12 cellular contexts compared by ENCODE assay signal in the genomic region with DNA sequence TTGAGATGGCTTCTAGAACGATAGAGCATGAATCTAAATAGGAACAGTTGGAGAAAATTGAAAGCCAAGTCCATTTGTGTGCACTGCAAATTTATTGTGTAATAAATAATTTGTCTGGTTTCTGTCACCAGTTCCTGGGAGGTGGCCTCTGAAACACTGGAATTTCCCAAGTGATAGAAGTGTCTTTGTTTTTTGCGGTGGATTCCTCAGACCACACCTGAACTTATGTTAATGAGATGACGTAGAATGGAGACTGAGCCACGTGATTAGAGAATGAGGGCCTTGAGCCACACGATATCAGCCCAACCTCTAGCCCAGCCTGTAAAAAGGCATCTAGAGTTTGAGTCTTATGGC.
DNase-seq lines count a peak whose midpoint lies in the region; TF ChIP-seq lines count a peak whose summit lies in the region.
"Had no signal": no experiment of that assay in that cellular context is flagged by ENCODE, and none has a peak within 500 bp of the region (broad histone marks: within the 10 kb centered on the region; RNA-seq: fewer than 3 reads in every experiment).

No MANE protein-coding gene starts in this region.

- WGBS in stomach, 5 donors: 60 to 73% (median 68%) methylated on average over 5 of the region's 5 CpGs

- H3K9me3 ChIP-seq in left ventricle myocardium inferior (replicated peaks) (no peaks in the 10 kb centered on the region), right atrium auricular region (no peaks in the 10 kb centered on the region), stomach (no peaks in the 10 kb centered on the region)
- H3K9me3 ChIP-seq: HAP-1 had no signal

- DNase-seq in left ventricle myocardium inferior (no peak), right atrium auricular region (ENCODE audit: low spot score) (no peak), SW480 (ENCODE audit: low spot score) (peak; percentile 71), kidney tubule cell (ENCODE audit: low spot score) (peak; percentile 3), stomach (no peak), DMS79 treated with DMSO at 0.1 percent for 48 hours (lab: John Stamatoyannopoulos, UW) (no peak), NCI-H1105 treated with DMSO at 0.1 percent for 48 hours (lab: John Stamatoyannopoulos, UW) (no peak)
- DNase-seq: Karpas-422, NCI-H1930, NCI-H526 treated with DMSO at 0.1 percent for 48 hours had no signal

- H3K27me3 ChIP-seq in left ventricle myocardium inferior (ENCODE audit: low read depth) (peaks cover 31% of the 10 kb centered on the region), right atrium auricular region (no peaks in the 10 kb centered on the region), stomach (no peaks in the 10 kb centered on the region)

- no peak overlapping the region for H3K4me3 ChIP-seq in left ventricle myocardium inferior
- H3K4me3 ChIP-seq in right atrium auricular region: no peak overlapping the region
- no peak overlapping the region for H3K4me3 ChIP-seq in stomach
- H3K4me3 ChIP-seq: HAP-1, SK-N-MC had no signal

- TF ChIP-seq CTCF in left ventricle myocardium inferior (IDR thresholded peaks at IDR 0.05; ENCODE audit: borderline replicate concordance) (no peak), right atrium auricular region (IDR thresholded peaks at IDR 0.05) (no peak), stomach (IDR thresholded peaks at IDR 0.05) (no peak)

- TF ChIP-seq POLR2A in stomach (IDR thresholded peaks at IDR 0.05): no peak

- TF ChIP-seq EP300 in stomach (IDR thresholded peaks at IDR 0.05): no peak

- intact Hi-C loops in left ventricle myocardium inferior (cut with micrococcal nuclease): no loop called here
- intact Hi-C loops in stomach (cut with DNase I; ENCODE audit: low total_unique reads): no loop called here

- H3K4me1 ChIP-seq in left ventricle myocardium inferior (no peaks in the 10 kb centered on the region), right atrium auricular region (no peaks in the 10 kb centered on the region), stomach (no peaks in the 10 kb centered on the region)
- H3K4me1 ChIP-seq: HAP-1 had no signal

- H3K36me3 ChIP-seq in left ventricle myocardium inferior (no peaks in the 10 kb centered on the region), right atrium auricular region (no peaks in the 10 kb centered on the region), stomach (no peaks in the 10 kb centered on the region)
- H3K36me3 ChIP-seq: HAP-1 had no signal

- H3K27ac ChIP-seq in left ventricle myocardium inferior (replicated peaks) (peak overlapping the region; percentile 59), right atrium auricular region (peak overlapping the region in 1 of 2 donors; percentile 23), stomach (no peak overlapping the region)
- H3K27ac ChIP-seq: SK-N-MC had no signal

Comparison
In these comparisons a context has a peak if more than half of its experiments do, and no peak if none do; other contexts are left out.
1. DNase-seq: peak in SW480 (single experiment) and kidney tubule cell (single experiment); none in left ventricle myocardium inferior (single experiment), right atrium auricular region (single experiment), stomach (single experiment), DMS79 treated with DMSO at 0.1 percent for 48 hours (single experiment) and NCI-H1105 treated with DMSO at 0.1 percent for 48 hours (single experiment).